1 cellular context compared by ENCODE assay signal in genomic region chr10:14959221-14960057, GRCh38.
TF ChIP-seq lines count a peak whose summit lies in the region.

Gene MEIG1, plus strand, starts transcription at chr10:14959388. Its CDS starts 7,081 bp downstream, at chr10:14966469.

TF ChIP-seq in HEK293, 187 proteins besides CTCF, POLR2A, EP300 and RAD21 (continued from another document and continues in another):
- no peak for TF ChIP-seq ZNF148 (tag by site-specific recombination; IDR thresholded peaks at IDR 0.05; ENCODE audit: borderline replicate concordance)
- TF ChIP-seq HIC1 (tag by site-specific recombination; IDR thresholded peaks at IDR 0.05), result peak; percentile 43; the same call in 1 of the 2 replicates
- peak; percentile 78; the same call in 1 of the 2 replicates for TF ChIP-seq ZNF561 (tag by site-specific recombination; IDR thresholded peaks at IDR 0.05; ENCODE audit: borderline replicate concordance)
- TF ChIP-seq ZNF624 (tag by site-specific recombination; IDR thresholded peaks at IDR 0.05), result no peak
- TF ChIP-seq ZNF10 (tag by site-specific recombination; IDR thresholded peaks at IDR 0.05), result peak; percentile 60
- 0 out of 2 replicates have a peak, but pooled peaks have one; percentile 43 for TF ChIP-seq ZBTB7A (tag by site-specific recombination; IDR thresholded peaks at IDR 0.05; ENCODE audit: low read depth)
- no peak for TF ChIP-seq ZNF560 (tag by site-specific recombination; IDR thresholded peaks at IDR 0.05; ENCODE audit: borderline replicate concordance)
- no peak for TF ChIP-seq ZNF121 (tag by site-specific recombination; IDR thresholded peaks at IDR 0.05)
- TF ChIP-seq ZSCAN16 (tag by site-specific recombination; IDR thresholded peaks at IDR 0.05), result no peak
- TF ChIP-seq ZBTB10 (tag by site-specific recombination; IDR thresholded peaks at IDR 0.05), result 0 out of 2 replicates have a peak, but pooled peaks have one; percentile 31
- TF ChIP-seq PRDM2 (tag by site-specific recombination; IDR thresholded peaks at IDR 0.05; ENCODE audit: borderline replicate concordance), result no peak
- peak; percentile 87; the same call in 1 of the 2 replicates for TF ChIP-seq ZNF501 (tag by site-specific recombination; IDR thresholded peaks at IDR 0.05)
- no peak for TF ChIP-seq ZNF248 (tag by site-specific recombination; IDR thresholded peaks at IDR 0.05)
- TF ChIP-seq ZNF692 (tag by site-specific recombination; IDR thresholded peaks at IDR 0.05), result peak; percentile 80; the same call in 1 of the 2 replicates
- TF ChIP-seq ZBTB20 (tag by site-specific recombination; IDR thresholded peaks at IDR 0.05), result peak; percentile 95
- peak; percentile 88; the same call in 1 of the 2 replicates for TF ChIP-seq ZFP37 (tag by site-specific recombination; IDR thresholded peaks at IDR 0.05)
- TF ChIP-seq FEZF1 (tag by site-specific recombination; IDR thresholded peaks at IDR 0.05), result no peak
- no peak for TF ChIP-seq ZNF623 (tag by site-specific recombination; IDR thresholded peaks at IDR 0.05)
- TF ChIP-seq OVOL3 (tag by site-specific recombination; IDR thresholded peaks at IDR 0.05), result peak; percentile 42; the same call in 1 of the 2 replicates
- TF ChIP-seq IKZF3 (tag by site-specific recombination; IDR thresholded peaks at IDR 0.05), result peak; percentile 99
- TF ChIP-seq SP7 (tag by site-specific recombination; IDR thresholded peaks at IDR 0.05), result peak; percentile 86
- TF ChIP-seq ZNF791 (tag by site-specific recombination; IDR thresholded peaks at IDR 0.05), result no peak
- TF ChIP-seq KLF10 (tag by site-specific recombination; IDR thresholded peaks at IDR 0.05), result peak; percentile 64
- TF ChIP-seq ZNF585B (tag by site-specific recombination; IDR thresholded peaks at IDR 0.05), result no peak
- no peak for TF ChIP-seq ZNF426 (tag by site-specific recombination; IDR thresholded peaks at IDR 0.05)
- TF ChIP-seq ZNF266 (tag by site-specific recombination; IDR thresholded peaks at IDR 0.05; ENCODE audit: low read depth), result no peak
- peak; percentile 43 for TF ChIP-seq ZBTB26 (tag by site-specific recombination; optimal IDR thresholded peaks at IDR 0.05)
- no peak for TF ChIP-seq ZBTB21 (tag by site-specific recombination; IDR thresholded peaks at IDR 0.05)
- TF ChIP-seq HOXD13 (CRISPR knock-in tag; IDR thresholded peaks at IDR 0.05; ENCODE audit: borderline replicate concordance), result no peak
- no peak for TF ChIP-seq ZNF362 (tag by site-specific recombination; IDR thresholded peaks at IDR 0.05)
- TF ChIP-seq ZNF654 (tag by site-specific recombination; IDR thresholded peaks at IDR 0.05; ENCODE audit: low read depth), result 0 out of 2 replicates have a peak, but pooled peaks have one; percentile 6
- TF ChIP-seq ZBTB17 (tag by site-specific recombination; IDR thresholded peaks at IDR 0.05), result peak; percentile 91
- TF ChIP-seq ZNF629 (tag by site-specific recombination; IDR thresholded peaks at IDR 0.05), result peak; percentile 63
- TF ChIP-seq ZNF24 (tag by site-specific recombination; IDR thresholded peaks at IDR 0.05), result 0 out of 2 replicates have a peak, but pooled peaks have one; percentile 24
- no peak for TF ChIP-seq TCF7L2 (IDR thresholded peaks at IDR 0.05; ENCODE audit: borderline replicate concordance, low read depth, low read length)
- no peak for TF ChIP-seq ZNF292 (tag by site-specific recombination; IDR thresholded peaks at IDR 0.05; ENCODE audit: borderline replicate concordance, low read depth)
- peak; percentile 50; the same call in 1 of the 2 replicates for TF ChIP-seq TSHZ1 (tag by site-specific recombination; IDR thresholded peaks at IDR 0.05; ENCODE audit: borderline replicate concordance)
